Comparison of ENCODE assay signal across 8 cellular contexts in the genomic region with DNA sequence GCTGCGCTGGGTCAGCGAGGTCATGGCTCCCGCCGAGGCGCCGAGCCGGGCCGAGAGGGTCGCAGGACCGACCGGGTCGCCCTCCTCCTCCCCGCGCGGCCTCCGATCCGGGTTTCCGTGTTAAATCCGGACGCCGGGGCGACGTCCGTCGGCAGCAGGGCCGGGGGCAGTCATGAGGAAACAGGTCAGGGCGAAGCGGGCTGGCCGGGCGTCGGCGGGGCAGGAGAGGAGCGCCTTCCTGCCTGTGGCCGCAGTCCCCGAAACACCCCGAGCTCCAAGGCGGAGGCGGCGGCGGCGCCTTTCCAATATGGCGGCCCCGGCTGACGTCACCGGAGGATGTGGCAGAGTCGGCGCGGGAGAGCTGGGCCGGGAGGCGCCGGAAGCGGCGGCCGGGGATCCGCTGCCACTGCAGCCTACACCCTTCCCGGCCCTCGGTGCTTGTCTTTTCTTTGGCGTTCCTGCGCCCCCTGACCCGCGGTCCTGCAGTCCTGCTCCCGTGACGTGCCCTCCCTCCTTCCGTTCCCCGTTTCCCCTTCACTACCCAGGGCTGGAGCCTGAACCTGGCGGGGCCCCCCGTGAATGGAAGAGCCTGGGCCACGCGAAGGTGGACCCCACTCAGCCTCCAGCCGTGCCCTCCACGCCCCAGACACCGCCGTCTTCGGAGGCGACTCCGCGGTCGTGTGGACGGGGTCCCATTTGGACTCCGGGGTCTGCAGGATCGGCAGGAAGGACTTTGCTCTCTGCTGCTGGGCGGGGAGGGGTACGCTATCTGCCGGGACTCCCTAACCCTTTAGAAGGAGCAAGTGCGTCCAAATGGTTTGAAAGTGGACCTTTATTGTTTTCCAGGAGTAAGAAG. TPM values are rescaled to one million over a fixed set of nuclear protein-coding genes. Genes with fewer than 3 reads are reported as not detected.
DNase-seq lines count a peak whose midpoint lies in the region; ATAC-seq and TF ChIP-seq lines count a peak whose summit lies in the region.

A gene (minus strand): TSS at position 309 of the 856 bp plus-strand sequence. CDS start 285 bp downstream, at position 24.

- intact Hi-C loops in lower leg skin (cut with DNase I; ENCODE audit: low total_unique reads), result no loop called here

- ATAC-seq in GM19452 (IDR thresholded peaks at IDR 0.05; ENCODE audit: unreplicated experiment) (peak; percentile 87), HG03575 (IDR thresholded peaks at IDR 0.05; ENCODE audit: extremely low read depth, insufficient number of reproducible peaks, low FRiP score, unreplicated experiment) (peak; percentile 49)

- DNase-seq in CD1c-positive myeloid dendritic cell (ENCODE audit: extremely low spot score) (peak; percentile 98), NCI-H82 (lab: John Stamatoyannopoulos, UW) (peak; percentile 89), dermis microvascular lymphatic vessel endothelial cell (ENCODE audit: low read depth in 2 of 2) (peak; percentile 51 to 86), lower leg skin (ENCODE audit: low spot score in 2 of 2) (peak; percentile 92 to 98)
- peak; percentile 96 for DNase-seq in activated CD4-positive, alpha-beta T cell treated with anti-CD3 and anti-CD28 coated beads, Interleukin-2, amount 50 U/mL, for 48 hours
- DNase-seq in stimulated activated CD4-positive, alpha-beta T cell treated with anti-CD3 and anti-CD28 coated beads, Interleukin-4, amount 100 ng/mL, for 4 hours, result peak; percentile 88 to 93

- peak within 1 kb of the TSS; percentile 69 for H3K4me3 ChIP-seq in lower leg skin (ENCODE audit: low read depth, poor library complexity, severe bottlenecking)

- TF ChIP-seq POLR2A in lower leg skin (IDR thresholded peaks at IDR 0.05), result peak in 1 of 2 donors; percentile 44

- TF ChIP-seq CTCF in lower leg skin (IDR thresholded peaks at IDR 0.05), result no peak

- WGBS in lower leg skin, 2 donors, result 0% methylated on average over 66 to 76 of the region's 85 CpGs

RNA-seq across cellular contexts. Expression of the gene that starts here (rescaled TPM):
- total RNA-seq in dermis microvascular lymphatic vessel endothelial cell, result 42.0 and 55.0 TPM in 2 replicates
- total RNA-seq in lower leg skin, result 100 to 1,000 TPM in 1 of 4 donors, 10 to 100 TPM in 3; 57.9 to 121 (median 66.2) TPM

Comparison
In these comparisons a context has a peak if more than half of its experiments do, and no peak if none do; other contexts are left out.
1. Peak in every context shown above with its lines: DNase-seq, ATAC-seq and H3K4me3 ChIP-seq.